ENCODE assay signal across 1 cellular context in the genomic region with DNA sequence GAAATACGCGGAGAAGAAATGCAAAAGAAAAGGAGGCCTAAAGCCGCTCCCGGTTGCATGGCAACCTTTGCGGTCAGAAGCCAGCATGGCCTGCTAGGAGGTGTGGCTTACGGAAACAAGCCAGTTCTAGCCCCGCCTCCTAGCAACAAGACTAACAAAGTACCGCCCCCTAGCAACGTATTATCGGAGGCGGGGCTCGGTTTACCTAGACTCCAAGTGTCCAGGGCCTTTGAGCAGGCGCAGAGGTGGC.
TF ChIP-seq lines count a peak whose summit lies in the region.

No MANE protein-coding gene starts in this region.

TF ChIP-seq in K562, 482 proteins besides CTCF, POLR2A, EP300 and RAD21:
- no peak for TF ChIP-seq ETS2 (tag; IDR thresholded peaks at IDR 0.05; ENCODE audit: borderline replicate concordance, poor library complexity, severe bottlenecking)
- peak in 1 of 2 experiments; percentile 57; a peak in 1 of 4 replicates for TF ChIP-seq SIN3A (IDR thresholded peaks at IDR 0.05; ENCODE audit: borderline replicate concordance in 2 of 2, control insufficient read depth in 1 of 2, low read depth in 2 of 2, low read length in 2 of 2)
- TF ChIP-seq ZNF444 (CRISPR knock-in tag; IDR thresholded peaks at IDR 0.05) = no peak
- TF ChIP-seq ESRRA (IDR thresholded peaks at IDR 0.05; ENCODE audit: borderline replicate concordance, low read depth) = peak; percentile 96; the same call in 1 of the 2 replicates
- peak; percentile 94 for TF ChIP-seq BMI1 (IDR thresholded peaks at IDR 0.05; ENCODE audit: low read length)
- TF ChIP-seq ZBED1 (IDR thresholded peaks at IDR 0.05) = no peak
- peak; percentile 97 for TF ChIP-seq FOXJ2 (tag; IDR thresholded peaks at IDR 0.05)
- peak; percentile 29 to 86 (median 83) for TF ChIP-seq YY1 (IDR thresholded peaks at IDR 0.05; ENCODE audit: borderline replicate concordance in 1 of 3, control insufficient read depth in 1 of 3, extremely low read depth in 1 of 3, insufficient read depth in 3 of 3, insufficient read length in 1 of 3, insufficient replicate concordance in 2 of 3, low read depth in 1 of 3, low read length in 2 of 3)
- 0 out of 2 replicates have a peak, but pooled peaks have one; percentile 12 for TF ChIP-seq FOXK1 (CRISPR knock-in tag; IDR thresholded peaks at IDR 0.05; ENCODE audit: borderline replicate concordance)
- no peak for TF ChIP-seq HNRNPLL (IDR thresholded peaks at IDR 0.05; ENCODE audit: low read depth, low read length, poor library complexity, severe bottlenecking)
- no peak for TF ChIP-seq NR2C2 (CRISPR knock-in tag; IDR thresholded peaks at IDR 0.05)
- 0 out of 2 replicates have a peak, but pooled peaks have one; percentile 27 for TF ChIP-seq NR2C2 (tag; IDR thresholded peaks at IDR 0.05)
- TF ChIP-seq, protein P1, sequence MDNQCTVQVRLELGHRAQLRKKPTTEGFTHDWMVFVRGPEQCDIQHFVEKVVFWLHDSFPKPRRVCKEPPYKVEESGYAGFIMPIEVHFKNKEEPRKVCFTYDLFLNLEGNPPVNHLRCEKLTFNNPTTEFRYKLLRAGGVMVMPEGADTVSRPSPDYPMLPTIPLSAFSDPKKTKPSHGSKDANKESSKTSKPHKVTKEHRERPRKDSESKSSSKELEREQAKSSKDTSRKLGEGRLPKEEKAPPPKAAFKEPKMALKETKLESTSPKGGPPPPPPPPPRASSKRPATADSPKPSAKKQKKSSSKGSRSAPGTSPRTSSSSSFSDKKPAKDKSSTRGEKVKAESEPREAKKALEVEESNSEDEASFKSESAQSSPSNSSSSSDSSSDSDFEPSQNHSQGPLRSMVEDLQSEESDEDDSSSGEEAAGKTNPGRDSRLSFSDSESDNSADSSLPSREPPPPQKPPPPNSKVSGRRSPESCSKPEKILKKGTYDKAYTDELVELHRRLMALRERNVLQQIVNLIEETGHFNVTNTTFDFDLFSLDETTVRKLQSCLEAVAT (IDR thresholded peaks at IDR 0.05) = peak in 1 of 2 experiments; percentile 90; a peak in 2 of 4 replicates
- TF ChIP-seq FOXK2 (conservative IDR thresholded peaks at IDR 0.05 in 1 of 2, IDR thresholded peaks at IDR 0.05 in 1 of 2; ENCODE audit: low read depth in 2 of 2) = peak; percentile 98 to 99
- TF ChIP-seq MYC (IDR thresholded peaks at IDR 0.05; ENCODE audit: low read depth, low read length) = no peak
- no peak for TF ChIP-seq MYC (CRISPR knock-in tag; IDR thresholded peaks at IDR 0.05; ENCODE audit: borderline replicate concordance, low read depth)
- peak; percentile 99 for TF ChIP-seq RFX1 (IDR thresholded peaks at IDR 0.05)
- TF ChIP-seq HCFC1 (IDR thresholded peaks at IDR 0.05; ENCODE audit: low read depth, low read length) = no peak
- TF ChIP-seq, protein P2, sequence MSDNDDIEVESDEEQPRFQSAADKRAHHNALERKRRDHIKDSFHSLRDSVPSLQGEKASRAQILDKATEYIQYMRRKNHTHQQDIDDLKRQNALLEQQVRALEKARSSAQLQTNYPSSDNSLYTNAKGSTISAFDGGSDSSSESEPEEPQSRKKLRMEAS (CRISPR knock-in tag; IDR thresholded peaks at IDR 0.05) = peak; percentile 23; the same call in 1 of the 2 replicates
- no peak for TF ChIP-seq ZNF175 (CRISPR knock-in tag; IDR thresholded peaks at IDR 0.05; ENCODE audit: low read depth)
- TF ChIP-seq MXI1 (IDR thresholded peaks at IDR 0.05; ENCODE audit: low read depth, low read length) = peak; percentile 99
- TF ChIP-seq NRF1 (conservative IDR thresholded peaks at IDR 0.05 in 1 of 2, IDR thresholded peaks at IDR 0.05 in 1 of 2) = peak; percentile 98; a peak in 3 of 4 replicates
- TF ChIP-seq CSDE1 (IDR thresholded peaks at IDR 0.05) = peak in 1 of 2 experiments; percentile 93; a peak in 2 of 4 replicates
- TF ChIP-seq RB1 (IDR thresholded peaks at IDR 0.05; ENCODE audit: low read depth) = no peak
- TF ChIP-seq, protein P3, sequence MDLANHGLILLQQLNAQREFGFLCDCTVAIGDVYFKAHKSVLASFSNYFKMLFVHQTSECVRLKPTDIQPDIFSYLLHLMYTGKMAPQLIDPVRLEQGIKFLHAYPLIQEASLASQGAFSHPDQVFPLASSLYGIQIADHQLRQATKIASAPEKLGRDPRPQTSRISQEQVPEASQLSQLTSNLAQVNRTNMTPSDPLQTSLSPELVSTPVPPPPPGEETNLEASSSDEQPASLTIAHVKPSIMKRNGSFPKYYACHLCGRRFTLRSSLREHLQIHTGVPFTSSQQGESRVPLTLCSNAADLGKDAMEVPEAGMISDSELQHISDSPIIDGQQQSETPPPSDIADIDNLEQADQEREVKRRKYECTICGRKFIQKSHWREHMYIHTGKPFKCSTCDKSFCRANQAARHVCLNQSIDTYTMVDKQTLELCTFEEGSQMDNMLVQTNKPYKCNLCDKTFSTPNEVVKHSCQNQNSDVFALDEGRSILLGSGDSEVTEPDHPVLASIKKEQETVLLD (IDR thresholded peaks at IDR 0.05) = 0 out of 2 replicates have a peak, but pooled peaks have one; percentile 67
